8 cellular contexts compared by ENCODE assay signal in the genomic region with DNA sequence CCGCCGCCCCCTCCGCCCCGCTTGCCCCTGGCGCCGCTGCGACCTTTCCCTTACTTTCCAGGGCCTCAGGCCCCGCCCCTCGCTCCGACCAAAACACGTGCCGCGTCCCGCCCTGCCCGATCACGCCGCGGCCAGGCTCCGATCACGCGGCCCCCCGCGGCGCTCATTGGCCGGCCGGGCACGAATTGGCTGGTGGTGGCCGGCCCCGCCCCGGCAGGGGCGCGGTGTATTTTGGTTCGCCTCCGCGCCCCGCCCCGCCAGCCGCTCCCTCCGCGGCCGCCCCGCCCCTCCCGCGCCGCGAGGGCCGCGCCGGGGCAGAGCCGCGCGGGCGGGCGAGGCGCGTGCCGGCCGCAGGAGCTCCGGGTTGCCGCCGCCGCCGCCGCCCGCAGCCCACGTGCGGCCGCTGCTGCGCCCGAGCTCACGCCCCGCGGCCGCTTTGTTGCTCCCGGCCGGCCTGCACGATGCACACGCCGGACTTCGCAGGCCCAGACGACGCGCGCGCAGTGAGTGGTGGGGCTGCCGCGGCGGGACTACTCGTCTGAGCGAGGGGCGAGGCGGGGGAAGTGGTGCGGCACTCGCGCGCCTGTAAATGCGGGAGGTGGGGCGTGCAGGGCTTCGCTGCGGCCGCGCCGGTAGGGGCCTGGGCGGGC. TPM values are rescaled to one million over a fixed set of nuclear protein-coding genes. Genes with fewer than 3 reads are reported as not detected.
A peak's percentile ranks its signal among the peaks of the same experiment; 100 is the strongest.
DNase-seq lines count a peak whose midpoint lies in the region; ATAC-seq and TF ChIP-seq lines count a peak whose summit lies in the region.

KLF11 (plus strand) TSS at position 295 of the 650 bp plus-strand sequence; CDS start at position 462, 167 bp downstream.

- H3K4me1 Mint-ChIP-seq in activated CD4-positive, alpha-beta T cell treated with anti-CD3 and anti-CD28 coated beads, Interleukin-2, amount 10 ng/mL, durations not matched to agents 7 days and 5 days = peaks cover 31% of the 10 kb centered on the region

- H3K27ac ChIP-seq in A673 (ENCODE audit: low read depth, low read length, poor library complexity, severe bottlenecking) = no peak within 1 kb of the TSS
- peak within 1 kb of the TSS; percentile 91 to 94 for H3K27ac ChIP-seq in left lung

- H3K36me3 ChIP-seq in A673 (ENCODE audit: insufficient read depth, low read length, poor library complexity, severe bottlenecking) = peaks cover 5% of the 10 kb centered on the region
- H3K36me3 ChIP-seq in left lung = peaks cover 0 to 25% of the 10 kb centered on the region in 2 donors

- H3K9me3 ChIP-seq in A673 (ENCODE audit: low read depth, low read length, poor library complexity, severe bottlenecking) (no peaks in the 10 kb centered on the region), left lung (no peaks in the 10 kb centered on the region)

- POLR2A ChIA-PET in A673 (lab: Charles Lee; ENCODE audit: low non-redundant PET) = interaction anchor here (0.6 kb wide), 1 partner anchor 236 kb away, joined by 3 read pairs; no protein-coding TSS in a partner anchor
- POLR2A ChIA-PET in activated CD4-positive, alpha-beta T cell treated with anti-CD3 and anti-CD28 coated beads, Interleukin-2, amount 10 ng/mL, durations not matched to agents 7 days and 5 days (lab: Charles Lee) = no interaction called here

- peaks cover 7% of the 10 kb centered on the region for H3K36me3 Mint-ChIP-seq in activated CD4-positive, alpha-beta T cell treated with anti-CD3 and anti-CD28 coated beads, Interleukin-2, amount 10 ng/mL, durations not matched to agents 7 days and 5 days (ENCODE audit: low read depth)

- H3K9me3 Mint-ChIP-seq in activated CD4-positive, alpha-beta T cell treated with anti-CD3 and anti-CD28 coated beads, Interleukin-2, amount 10 ng/mL, durations not matched to agents 7 days and 5 days = no peaks in the 10 kb centered on the region

- H3K4me3 ChIP-seq in A673 (ENCODE audit: low read depth, low read length, poor library complexity, severe bottlenecking) (peak within 1 kb of the TSS; percentile 30), left lung (peak within 1 kb of the TSS; percentile 46 to 57)

- peak within 1 kb of the TSS; percentile 92 for H3K27ac Mint-ChIP-seq in activated CD4-positive, alpha-beta T cell treated with anti-CD3 and anti-CD28 coated beads, Interleukin-2, amount 10 ng/mL, durations not matched to agents 7 days and 5 days

- no TSS peak for BruUV-seq in A673 (replicated peaks; lab: Mats Ljungman, UMichigan)

- peaks cover 34% of the 10 kb centered on the region for H3K27me3 Mint-ChIP-seq in activated CD4-positive, alpha-beta T cell treated with anti-CD3 and anti-CD28 coated beads, Interleukin-2, amount 10 ng/mL, durations not matched to agents 7 days and 5 days

- CTCF ChIA-PET in A673 (lab: Charles Lee) = no interaction called here
- CTCF ChIA-PET in activated CD4-positive, alpha-beta T cell treated with anti-CD3 and anti-CD28 coated beads, Interleukin-2, amount 10 ng/mL, durations not matched to agents 7 days and 5 days (lab: Charles Lee) = interaction anchor here (1.0 to 2.6 kb wide), 6 partner anchors 12 to 247 kb away, joined by 3 to 9 read pairs (median 4); no protein-coding TSS in a partner anchor

- ATAC-seq in GM18907 (IDR thresholded peaks at IDR 0.05; ENCODE audit: unreplicated experiment) (peak; percentile 74), HG03159 (IDR thresholded peaks at IDR 0.05; ENCODE audit: unreplicated experiment) (peak; percentile 73), left lung (peak; percentile 84)

- no peak for TF ChIP-seq CTCF in A673 (conservative IDR thresholded peaks at IDR 0.05; ENCODE audit: low read depth, low read length)
- TF ChIP-seq CTCF in left lung (IDR thresholded peaks at IDR 0.05) = no peak

- H3K4me1 ChIP-seq in A673 (ENCODE audit: insufficient read depth, low read length, poor library complexity, severe bottlenecking) (no peaks in the 10 kb centered on the region), left lung (peaks cover 1 to 73% of the 10 kb centered on the region in 2 donors)

- intact Hi-C loops in A673 (cut with micrococcal nuclease; ENCODE audit: unreplicated experiment) = no loop called here
- intact Hi-C loops in left lung (cut with DNase I) = loop anchor here in 1 of 2 donors (10.0 kb wide), 1 partner anchor 59 kb away; no protein-coding TSS in a partner anchor

- DNase-seq in A673 (ENCODE audit: low spot score) (peak; percentile 90), NCI-H345 treated with DMSO at 0.1 percent for 48 hours (lab: John Stamatoyannopoulos, UW; ENCODE audit: unreplicated experiment) (peak; percentile 88), dedifferentiated amniotic fluid mesenchymal stem cell (ENCODE audit: extremely low spot score) (peak; percentile 75), left lung (peak; percentile 92 to 95)
- peak; percentile 82 for DNase-seq in activated CD4-positive, alpha-beta T cell treated with anti-CD3 and anti-CD28 coated beads, Interleukin-2, amount 10 ng/mL, durations not matched to agents 7 days and 5 days
- DNase-seq in stimulated activated CD4-positive, alpha-beta T cell treated with anti-CD3 and anti-CD28 coated beads, Interleukin-1b, Interleukin-23, amount 100 ng/mL, for 48 hours = peak; percentile 71

- H3K27me3 ChIP-seq in A673 (replicated peaks; ENCODE audit: insufficient read depth, low read depth, low read length, poor library complexity) = no peaks in the 10 kb centered on the region
- H3K27me3 ChIP-seq in left lung = peaks cover 0 to 8% of the 10 kb centered on the region in 2 donors

- H3K4me3 Mint-ChIP-seq in activated CD4-positive, alpha-beta T cell treated with anti-CD3 and anti-CD28 coated beads, Interleukin-2, amount 10 ng/mL, durations not matched to agents 7 days and 5 days = peak within 1 kb of the TSS; percentile 75

RNA-seq across cellular contexts. Expression of gene KLF11, which starts in this region (rescaled TPM):
- total RNA-seq in A673 (2021) (2.8 and 3.0 TPM in 2 replicates), left lung (10 to 100 TPM; 15.7 to 23.0 TPM)
- total RNA-seq in activated CD4-positive, alpha-beta T cell treated with anti-CD3 and anti-CD28 coated beads, Interleukin-2, amount 10 ng/mL, durations not matched to agents 7 days and 5 days = 1 to 10 TPM; 7.2 to 8.6 TPM
